Comparison of ENCODE assay signal across 1 cellular context in genomic region chr6:33053230-33053629, GRCh38.
TF ChIP-seq lines count a peak whose summit lies in the region.

No MANE protein-coding gene starts in this region.

TF ChIP-seq in HEK293, 187 proteins besides CTCF, POLR2A, EP300 and RAD21 (continued from another document):
- TF ChIP-seq ZBTB6 (tag by site-specific recombination; IDR thresholded peaks at IDR 0.05) (no peak), ZNF324 (tag by site-specific recombination; IDR thresholded peaks at IDR 0.05) (no peak), ZNF777 (tag by site-specific recombination; IDR thresholded peaks at IDR 0.05; ENCODE audit: borderline replicate concordance) (no peak), ZFP3 (tag by site-specific recombination; IDR thresholded peaks at IDR 0.05; ENCODE audit: low read depth) (no peak), ZNF610 (tag by site-specific recombination; IDR thresholded peaks at IDR 0.05; ENCODE audit: borderline replicate concordance) (no peak), MZF1 (tag by site-specific recombination; IDR thresholded peaks at IDR 0.05; ENCODE audit: borderline replicate concordance) (no peak), ZNF184 (tag by site-specific recombination; IDR thresholded peaks at IDR 0.05) (no peak), ZNF239 (tag by site-specific recombination; IDR thresholded peaks at IDR 0.05) (no peak), ZNF23 (tag by site-specific recombination; IDR thresholded peaks at IDR 0.05; ENCODE audit: borderline replicate concordance) (no peak), PRDM10 (tag by site-specific recombination; IDR thresholded peaks at IDR 0.05) (no peak), ZNF707 (tag by site-specific recombination; IDR thresholded peaks at IDR 0.05) (no peak), SETDB1 (IDR thresholded peaks at IDR 0.05; ENCODE audit: insufficient read length, low read length) (peak; percentile 71), SP3 (tag by site-specific recombination; IDR thresholded peaks at IDR 0.05) (no peak; the same call in 1 of the 2 replicates), ZSCAN5A (tag by site-specific recombination; IDR thresholded peaks at IDR 0.05) (no peak), ZNF24 (tag by site-specific recombination; IDR thresholded peaks at IDR 0.05) (peak; percentile 60; the same call in 1 of the 2 replicates), ZNF548 (tag by site-specific recombination; IDR thresholded peaks at IDR 0.05) (no peak), OVOL3 (tag by site-specific recombination; IDR thresholded peaks at IDR 0.05) (no peak), ZBTB26 (tag by site-specific recombination; optimal IDR thresholded peaks at IDR 0.05) (no peak), REPIN1 (tag by site-specific recombination; IDR thresholded peaks at IDR 0.05; ENCODE audit: low read depth) (no peak), ZNF10 (tag by site-specific recombination; IDR thresholded peaks at IDR 0.05) (no peak), ZNF791 (tag by site-specific recombination; IDR thresholded peaks at IDR 0.05) (no peak), OSR2 (tag by site-specific recombination; IDR thresholded peaks at IDR 0.05) (0 out of 2 replicates have a peak, but pooled peaks have one; percentile 20), ZNF701 (tag by site-specific recombination; IDR thresholded peaks at IDR 0.05) (no peak), HOXC10 (CRISPR knock-in tag; IDR thresholded peaks at IDR 0.05) (no peak), ZNF155 (tag by site-specific recombination; IDR thresholded peaks at IDR 0.05) (no peak), KLF7 (tag by site-specific recombination; IDR thresholded peaks at IDR 0.05; ENCODE audit: borderline replicate concordance) (no peak), KLF10 (tag by site-specific recombination; IDR thresholded peaks at IDR 0.05) (peak; percentile 36; the same call in 1 of the 2 replicates), ZNF514 (tag by site-specific recombination; IDR thresholded peaks at IDR 0.05) (no peak), ZNF335 (tag by site-specific recombination; conservative IDR thresholded peaks at IDR 0.05) (peak; percentile 36; the same call in 1 of the 2 replicates), ZBTB17 (tag by site-specific recombination; IDR thresholded peaks at IDR 0.05) (peak; percentile 45; the same call in 1 of the 2 replicates), ZFP69B (tag by site-specific recombination; IDR thresholded peaks at IDR 0.05) (peak; percentile 37; the same call in 1 of the 2 replicates), ZNF660 (tag by site-specific recombination; IDR thresholded peaks at IDR 0.05) (0 out of 2 replicates have a peak, but pooled peaks have one; percentile 16), ZNF157 (tag by site-specific recombination; IDR thresholded peaks at IDR 0.05) (no peak), ZNF211 (tag by site-specific recombination; IDR thresholded peaks at IDR 0.05; ENCODE audit: low read depth) (no peak), ZNF433 (tag by site-specific recombination; IDR thresholded peaks at IDR 0.05; ENCODE audit: low read depth) (no peak), PRDM6 (tag by site-specific recombination; IDR thresholded peaks at IDR 0.05) (peak; percentile 51; the same call in 1 of the 2 replicates), PRDM1 (tag by site-specific recombination; IDR thresholded peaks at IDR 0.05) (peak; percentile 23; the same call in 1 of the 2 replicates), ZNF473 (tag by site-specific recombination; IDR thresholded peaks at IDR 0.05) (no peak), ZNF280D (tag by site-specific recombination; IDR thresholded peaks at IDR 0.05) (no peak), ELK4 (IDR thresholded peaks at IDR 0.05; ENCODE audit: borderline replicate concordance, low read depth, low read length) (no peak), ZNF521 (tag by site-specific recombination; IDR thresholded peaks at IDR 0.05) (no peak), IKZF3 (tag by site-specific recombination; IDR thresholded peaks at IDR 0.05) (no peak), ZNF133 (tag by site-specific recombination; IDR thresholded peaks at IDR 0.05) (no peak), YY2 (tag by site-specific recombination; IDR thresholded peaks at IDR 0.05) (peak; percentile 17; the same call in 1 of the 2 replicates), SP2 (tag by site-specific recombination; IDR thresholded peaks at IDR 0.05) (no peak), ZNF174 (tag by site-specific recombination; IDR thresholded peaks at IDR 0.05) (no peak), ZNF560 (tag by site-specific recombination; IDR thresholded peaks at IDR 0.05; ENCODE audit: borderline replicate concordance) (no peak), ZNF639 (tag by site-specific recombination; IDR thresholded peaks at IDR 0.05) (0 out of 2 replicates have a peak, but pooled peaks have one; percentile 37), ZNF146 (tag by site-specific recombination; IDR thresholded peaks at IDR 0.05) (no peak)
